19 cellular contexts compared by ENCODE assay signal in genomic region chr9:136525207-136525606, GRCh38. TPM values are rescaled to one million over a fixed set of nuclear protein-coding genes. Genes with fewer than 3 reads are reported as not detected.
DNase-seq lines count a peak whose midpoint lies in the region; ATAC-seq and TF ChIP-seq lines count a peak whose summit lies in the region.
"Had no signal": no experiment of that assay in that cellular context is flagged by ENCODE, and none has a peak within 500 bp of the region (broad histone marks: within the 10 kb centered on the region; RNA-seq: fewer than 3 reads in every experiment).

No MANE protein-coding gene starts in this region.

- peaks cover 4% of the 10 kb centered on the region for H3K36me3 Mint-ChIP-seq in activated naive CD4-positive, alpha-beta T cell treated with anti-CD3 and anti-CD28 coated beads, Interleukin-2, amount 10 ng/mL, durations not matched to agents 7 days and 5 days
- H3K36me3 Mint-ChIP-seq: T-cell had no signal

- ATAC-seq in body of pancreas = no peak
- ATAC-seq in lower lobe of right lung = no peak
- no peak for ATAC-seq in GM21528 (IDR thresholded peaks at IDR 0.05; ENCODE audit: low FRiP score, unreplicated experiment)
- ATAC-seq in HG03025 (IDR thresholded peaks at IDR 0.05; ENCODE audit: low FRiP score, unreplicated experiment) = no peak
- ATAC-seq: stimulated activated naive CD8-positive, alpha-beta T cell treated with anti-CD3 and anti-CD28 coated beads, Interleukin-15, amount 100 ng/mL, for 72 hours; T-cell had no signal

- no peak overlapping the region for H3K4me3 ChIP-seq in body of pancreas
- H3K4me3 ChIP-seq in lower lobe of right lung = no peak overlapping the region
- H3K4me3 ChIP-seq in subcutaneous abdominal adipose tissue (ENCODE audit: low read depth in 1 of 5, low read length in 5 of 5) = no peak overlapping the region
- H3K4me3 ChIP-seq: vagina had no signal

- peaks cover 83% of the 10 kb centered on the region for H3K4me1 ChIP-seq in body of pancreas
- peaks cover 100% of the 10 kb centered on the region for H3K4me1 ChIP-seq in lower lobe of right lung
- peaks cover 2 to 92% (median 80%) of the 10 kb centered on the region in 5 donors for H3K4me1 ChIP-seq in subcutaneous abdominal adipose tissue (ENCODE audit: control insufficient read depth in 5 of 5, insufficient read depth in 5 of 5, low read length in 5 of 5)

- H3K27me3 Mint-ChIP-seq in activated naive CD4-positive, alpha-beta T cell treated with anti-CD3 and anti-CD28 coated beads, Interleukin-2, amount 10 ng/mL, durations not matched to agents 7 days and 5 days = no peaks in the 10 kb centered on the region
- H3K27me3 Mint-ChIP-seq: stimulated activated naive CD8-positive, alpha-beta T cell treated with anti-CD3 and anti-CD28 coated beads, Interleukin-15, amount 100 ng/mL, for 72 hours; T-cell had no signal

- H3K27ac Mint-ChIP-seq in activated naive CD4-positive, alpha-beta T cell treated with anti-CD3 and anti-CD28 coated beads, Interleukin-2, amount 10 ng/mL, durations not matched to agents 7 days and 5 days = no peak overlapping the region
- H3K27ac Mint-ChIP-seq: HFFc6; stimulated activated naive CD8-positive, alpha-beta T cell treated with anti-CD3 and anti-CD28 coated beads, Interleukin-15, amount 100 ng/mL, for 72 hours; T-cell had no signal

- H3K27ac ChIP-seq in KOPT-K1 (ENCODE audit: low read depth, low read length, poor library complexity, severe bottlenecking) = peak overlapping the region; percentile 13
- peak overlapping the region in 3 of 4 donors; percentile 54 to 84 (median 67) for H3K27ac ChIP-seq in body of pancreas
- H3K27ac ChIP-seq in lower lobe of right lung = peak overlapping the region; percentile 74
- H3K27ac ChIP-seq in subcutaneous abdominal adipose tissue (ENCODE audit: low read depth, low read length) = peak overlapping the region; percentile 75

- CTCF ChIA-PET in activated naive CD4-positive, alpha-beta T cell treated with anti-CD3 and anti-CD28 coated beads, Interleukin-2, amount 10 ng/mL, durations not matched to agents 7 days and 5 days (lab: Charles Lee) = no interaction called here

- H3K27me3 ChIP-seq in body of pancreas (no peaks in the 10 kb centered on the region), lower lobe of right lung (ENCODE audit: low read depth) (no peaks in the 10 kb centered on the region), subcutaneous abdominal adipose tissue (ENCODE audit: control insufficient read depth in 5 of 5, insufficient read depth in 4 of 5, low read length in 5 of 5) (no peaks in the 10 kb centered on the region)
- H3K27me3 ChIP-seq: vagina had no signal

- H3K4me1 Mint-ChIP-seq in activated naive CD4-positive, alpha-beta T cell treated with anti-CD3 and anti-CD28 coated beads, Interleukin-2, amount 10 ng/mL, durations not matched to agents 7 days and 5 days = peaks cover 9% of the 10 kb centered on the region

- 72 to 88% methylated on average over 9 to 10 of the region's 21 CpGs for WGBS in body of pancreas, 2 donors

- peaks cover 86% of the 10 kb centered on the region for H3K36me3 ChIP-seq in KOPT-K1 (ENCODE audit: insufficient read depth, low read length)
- H3K36me3 ChIP-seq in body of pancreas (replicated peaks in 1 of 2; ENCODE audit: insufficient read depth in 1 of 2, low read depth in 2 of 2) = no peaks in the 10 kb centered on the region
- peaks cover 27% of the 10 kb centered on the region for H3K36me3 ChIP-seq in lower lobe of right lung
- peaks cover 0 to 33% (median 28%) of the 10 kb centered on the region in 5 donors for H3K36me3 ChIP-seq in subcutaneous abdominal adipose tissue (ENCODE audit: control insufficient read depth in 5 of 5, insufficient read depth in 5 of 5, low read length in 5 of 5)

- no peaks in the 10 kb centered on the region for H3K9me3 Mint-ChIP-seq in activated naive CD4-positive, alpha-beta T cell treated with anti-CD3 and anti-CD28 coated beads, Interleukin-2, amount 10 ng/mL, durations not matched to agents 7 days and 5 days
- H3K9me3 Mint-ChIP-seq: HFFc6; stimulated activated naive CD8-positive, alpha-beta T cell treated with anti-CD3 and anti-CD28 coated beads, Interleukin-15, amount 100 ng/mL, for 72 hours; T-cell had no signal

- no peak for TF ChIP-seq POLR2A in body of pancreas (IDR thresholded peaks at IDR 0.05)

- H3K9ac ChIP-seq in subcutaneous abdominal adipose tissue (ENCODE audit: low read length in 5 of 5) = peak overlapping the region in 1 of 5 donors; percentile 17

- H3K9me3 ChIP-seq in KOPT-K1 (ENCODE audit: insufficient read depth, low read length, poor library complexity, severe bottlenecking) (no peaks in the 10 kb centered on the region), body of pancreas (no peaks in the 10 kb centered on the region), lower lobe of right lung (no peaks in the 10 kb centered on the region), subcutaneous abdominal adipose tissue (ENCODE audit: control insufficient read depth in 5 of 5, low read length in 5 of 5) (no peaks in the 10 kb centered on the region)
- H3K9me3 ChIP-seq: vagina had no signal

- no peak for DNase-seq in body of pancreas
- DNase-seq in lower lobe of right lung = no peak
- DNase-seq in activated naive CD4-positive, alpha-beta T cell treated with anti-CD3 and anti-CD28 coated beads, Interleukin-2, amount 10 ng/mL, durations not matched to agents 7 days and 5 days = no peak
- DNase-seq: activated CD4-positive, alpha-beta T cell treated with anti-CD3 and anti-CD28 coated beads, Interleukin-2, amount 50 U/mL, for 1 hour; activated CD8-positive, alpha-beta memory T cell treated with anti-CD3 and anti-CD28 coated beads, Interleukin-2, amount 50 U/mL, for 48 hours; activated gamma-delta T cell treated with Interleukin-2 at 50 U/mL for 16 hours; cerebellar nuclear complex; HFFc6; NCI-H1436; occipital lobe; RPMI8226; stimulated activated CD4-positive, alpha-beta T cell treated with anti-CD3 and anti-CD28 coated beads, Interleukin-2, amount 100 ng/mL, for 24 hours; stimulated activated naive CD8-positive, alpha-beta T cell treated with anti-CD3 and anti-CD28 coated beads, Interleukin-15, amount 100 ng/mL, for 72 hours; T-cell had no signal

- intact Hi-C loops in body of pancreas (cut with DNase I) (no loop called here), lower lobe of right lung (cut with DNase I) (no loop called here)

- TF ChIP-seq CTCF in body of pancreas (IDR thresholded peaks at IDR 0.05) (no peak), lower lobe of right lung (IDR thresholded peaks at IDR 0.05) (no peak)

- H3K4me3 Mint-ChIP-seq in activated naive CD4-positive, alpha-beta T cell treated with anti-CD3 and anti-CD28 coated beads, Interleukin-2, amount 10 ng/mL, durations not matched to agents 7 days and 5 days = no peak overlapping the region
- H3K4me3 Mint-ChIP-seq: HFFc6; stimulated activated naive CD8-positive, alpha-beta T cell treated with anti-CD3 and anti-CD28 coated beads, Interleukin-15, amount 100 ng/mL, for 72 hours; T-cell had no signal

RNA-seq across cellular contexts. Expression of gene NOTCH1, which starts 20.6 kb away (rescaled TPM):
- 10 to 100 TPM; 29.6 to 65.3 TPM for total RNA-seq in body of pancreas
- total RNA-seq in lower lobe of right lung = 91.4 TPM

RNA-seq across cellular contexts. Expression of gene SEC16A, which starts 42.4 kb away (rescaled TPM):
- total RNA-seq in body of pancreas = 10 to 100 TPM; 35.3 to 75.8 TPM
- 66.5 TPM for total RNA-seq in lower lobe of right lung

Comparison
In these comparisons a context has a peak if more than half of its experiments do, and no peak if none do; other contexts are left out.
1. H3K27ac ChIP-seq: peak in every context shown above with its lines; median percentile 75 in subcutaneous abdominal adipose tissue; 74 in lower lobe of right lung; 67 in body of pancreas; 13 in KOPT-K1.